In the genomic region with DNA sequence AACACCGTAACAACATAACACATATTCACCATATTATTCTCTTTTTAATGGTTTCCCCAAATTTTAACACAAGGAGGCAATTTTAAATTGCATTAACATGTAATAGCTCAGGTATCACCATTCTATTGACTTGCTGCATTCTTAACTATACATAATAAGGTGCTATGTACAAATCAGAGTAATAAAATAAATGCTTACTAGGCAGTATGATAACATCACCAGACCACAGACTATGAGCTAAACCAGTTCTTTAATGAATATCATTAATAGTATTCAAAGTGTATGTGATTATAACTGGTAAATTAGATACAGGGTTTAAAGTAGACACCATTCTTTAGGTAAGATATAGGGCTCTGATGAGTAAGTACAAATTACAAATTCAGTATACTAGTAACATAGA, we compare ENCODE assay signal across 10 cellular contexts.
"Had no signal": no experiment of that assay in that cellular context is flagged by ENCODE, and none has a peak within 500 bp of the region (broad histone marks: within the 10 kb centered on the region; RNA-seq: fewer than 3 reads in every experiment).

No MANE protein-coding gene starts in this region.

- H3K4me2 ChIP-seq: GM23338 had no signal

- H3K4me1 Mint-ChIP-seq: GM23338, H9 had no signal

- FAIRE-seq: H1, H54 had no signal

- ATAC-seq: GM23338, HCT116 had no signal

- H3K4me3 Mint-ChIP-seq: GM23338, H9, HFFc6 had no signal

- H3K27ac Mint-ChIP-seq: GM23338, H9, HFFc6 had no signal

- H3K36me3 ChIP-seq: HAP-1 had no signal

- H3K4me3 ChIP-seq: GM23338, HAP-1 had no signal

- H2AFZ ChIP-seq: GM23338 had no signal

- H3K4me1 ChIP-seq: HAP-1 had no signal

- H3K9me3 ChIP-seq: HAP-1 had no signal

- DNase-seq: GOT3, H7, H9, HCEC 1CT, HFFc6 had no signal
